7 cellular contexts compared by ENCODE assay signal in genomic region chr17:65436871-65437270, GRCh38.
"Had no signal": no experiment of that assay in that cellular context is flagged by ENCODE, and none has a peak within 500 bp of the region (broad histone marks: within the 10 kb centered on the region; RNA-seq: fewer than 3 reads in every experiment).

No MANE protein-coding gene starts in this region.

- DNase-seq: H9, HCEC 1CT, HFFc6, KBM-7 had no signal

- H2AFZ ChIP-seq: GM23338 had no signal

- ATAC-seq: GM23338, HepG2 had no signal

- H3K4me3 ChIP-seq: GM23338 had no signal

- H3K27ac ChIP-seq: HL-60 had no signal

- H3K4me2 ChIP-seq: GM23338 had no signal
